ENCODE assay signal across 8 cellular contexts in the genomic region with DNA sequence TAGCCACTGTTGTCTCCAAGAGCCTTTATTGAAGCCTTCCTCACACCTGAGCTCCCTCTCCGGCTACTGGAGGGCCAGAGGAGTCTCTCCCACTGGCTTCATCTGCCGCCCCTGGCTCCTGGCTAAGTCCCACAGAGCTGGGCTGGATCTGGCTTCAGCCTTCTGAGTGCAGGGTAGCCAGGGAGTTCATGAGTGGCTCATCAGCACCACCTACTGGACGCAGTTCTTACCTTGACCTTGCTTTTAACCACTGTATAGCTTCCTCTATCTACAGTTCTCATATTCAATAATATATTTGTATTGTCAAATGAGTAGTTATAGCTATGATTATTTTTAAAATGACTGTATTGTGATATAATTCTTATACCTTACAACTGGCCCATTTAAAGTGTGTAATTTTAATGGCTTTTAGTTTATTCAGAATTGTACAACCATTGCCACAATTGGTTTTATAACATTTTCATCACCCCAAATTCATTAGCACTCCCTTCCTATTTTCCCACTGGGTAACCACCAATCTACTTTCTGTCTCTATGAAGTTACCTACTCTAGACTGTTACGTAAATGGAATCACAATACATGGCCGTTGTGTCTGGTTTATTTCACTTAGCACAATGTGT. TPM values are rescaled to one million over a fixed set of nuclear protein-coding genes. Genes with fewer than 3 reads are reported as not detected.
DNase-seq lines count a peak whose midpoint lies in the region; ATAC-seq, FAIRE-seq and TF ChIP-seq lines count a peak whose summit lies in the region.

No MANE protein-coding gene starts in this region.

- H3K27me3 Mint-ChIP-seq in activated B cell treated with CpG ODN at 0.5 μM for 24 hours = peaks cover 14% of the 10 kb centered on the region

- no peak overlapping the region for H3K27ac Mint-ChIP-seq in activated B cell treated with CpG ODN at 0.5 μM for 24 hours

- peaks cover 9% of the 10 kb centered on the region for H3K9me3 Mint-ChIP-seq in activated B cell treated with CpG ODN at 0.5 μM for 24 hours

- peaks cover 0 to 2% of the 10 kb centered on the region in 2 donors for H3K4me1 ChIP-seq in kidney (ENCODE audit: control insufficient read depth in 1 of 2, insufficient read depth in 1 of 2, low read depth in 1 of 2, low read length in 2 of 2)

- peak; percentile 89 for DNase-seq in AG20443 (ENCODE audit: low spot score)
- peak; percentile 9 for DNase-seq in NCI-H226
- peak; percentile 41 for DNase-seq in activated B cell treated with CpG ODN at 0.5 μM for 24 hours
- peak in 58 of 61 donors; percentile 1 to 91 (median 66) for DNase-seq in caudate nucleus (lab: John Stamatoyannopoulos, UW)
- peak; percentile 84 for DNase-seq in kidney
- DNase-seq in stimulated activated CD4-positive, alpha-beta T cell treated with anti-CD3 and anti-CD28 coated beads, Interleukin-2, amount 100 ng/mL, for 24 hours = peak; percentile 83 to 84

- intact Hi-C loops in activated B cell treated with CpG ODN at 0.5 μM for 24 hours (cut with micrococcal nuclease) = loop anchor here (1.0 to 5.0 kb wide), 6 partner anchors 53 to 1789 kb away; no protein-coding TSS in a partner anchor
- intact Hi-C loops in kidney (cut with DNase I) = loop anchor here (5.0 to 10.0 kb wide), 2 partner anchors 200 to 357 kb away; no protein-coding TSS in a partner anchor

- H3K36me3 Mint-ChIP-seq in activated B cell treated with CpG ODN at 0.5 μM for 24 hours (ENCODE audit: low read depth) = no peaks in the 10 kb centered on the region

- no peak overlapping the region for H3K9ac ChIP-seq in kidney (ENCODE audit: low read length in 2 of 2)

- CTCF ChIA-PET in activated B cell treated with CpG ODN at 0.5 μM for 24 hours (lab: Charles Lee) = interaction anchor here (0.6 to 2.1 kb wide), 26 partner anchors 9 to 1788 kb away, joined by 3 to 38 read pairs (median 4); no protein-coding TSS in a partner anchor

- H3K4me3 ChIP-seq in kidney (ENCODE audit: low read length in 2 of 2) = no peak overlapping the region

- peak; percentile 98 for ATAC-seq in GM19023 (IDR thresholded peaks at IDR 0.05; ENCODE audit: unreplicated experiment)
- peak; percentile 96 for ATAC-seq in HG03175 (IDR thresholded peaks at IDR 0.05; ENCODE audit: unreplicated experiment)
- ATAC-seq in activated B cell treated with CpG ODN at 0.5 μM for 24 hours (ENCODE audit: low read depth) = peak; percentile 97

- no peak overlapping the region for H3K4me3 Mint-ChIP-seq in activated B cell treated with CpG ODN at 0.5 μM for 24 hours

- H3K9me3 ChIP-seq in kidney (ENCODE audit: control insufficient read depth in 1 of 2, low read length in 2 of 2) = peaks cover 0 to 6% of the 10 kb centered on the region in 2 donors

- TF ChIP-seq CTCF in activated B cell treated with CpG ODN at 0.5 μM for 24 hours (IDR thresholded peaks at IDR 0.05) = no peak
- peak; percentile 91 for TF ChIP-seq CTCF in kidney (IDR thresholded peaks at IDR 0.05; ENCODE audit: borderline replicate concordance, extremely low read depth, insufficient read depth)

- POLR2A ChIA-PET in activated B cell treated with CpG ODN at 0.5 μM for 24 hours (lab: Charles Lee) = interaction anchor here (1.3 kb wide), 1 partner anchor 57 kb away, joined by 5 read pairs; a partner anchor contains a TSS

- no peaks in the 10 kb centered on the region for H3K36me3 ChIP-seq in kidney (ENCODE audit: control insufficient read depth in 1 of 2, insufficient read depth in 2 of 2, low read length in 2 of 2)

- no peaks in the 10 kb centered on the region for H3K4me1 Mint-ChIP-seq in activated B cell treated with CpG ODN at 0.5 μM for 24 hours

- H3K27ac ChIP-seq in caudate nucleus (ENCODE audit: low read depth, low read length) = no peak overlapping the region
- no peak overlapping the region for H3K27ac ChIP-seq in kidney (ENCODE audit: low read depth in 2 of 2, low read length in 2 of 2)

- FAIRE-seq in kidney (lab: Jason Lieb, UNC) = peak; percentile 85

RNA-seq across cellular contexts. Expression of a gene that starts 17.7 kb away (rescaled TPM):
- 0.15 and 0.33 TPM in 2 replicates for total RNA-seq in activated B cell treated with CpG ODN at 0.5 μM for 24 hours
- 1.4 TPM for total RNA-seq in kidney
- 2.9 TPM for polyA plus RNA-seq in kidney (ENCODE audit: insufficient read depth, low read depth, low replicate concordance)

RNA-seq across cellular contexts. Expression of a gene that starts 45.6 kb away (rescaled TPM):
- total RNA-seq in activated B cell treated with CpG ODN at 0.5 μM for 24 hours (24.0 and 26.7 TPM in 2 replicates), kidney (17.8 TPM)
- polyA plus RNA-seq in kidney (ENCODE audit: insufficient read depth, low read depth, low replicate concordance) = 2.5 TPM

RNA-seq across cellular contexts. Expression of a gene that starts 55.9 kb away (rescaled TPM):
- 193 and 208 TPM in 2 replicates for total RNA-seq in activated B cell treated with CpG ODN at 0.5 μM for 24 hours
- total RNA-seq in kidney = 740 TPM
- 499 TPM for polyA plus RNA-seq in kidney (ENCODE audit: insufficient read depth, low read depth, low replicate concordance)

Comparison
In these comparisons a context has a peak if more than half of its experiments do, and no peak if none do; other contexts are left out.
1. DNase-seq: peak in every context shown above with its lines; median percentile 89 in AG20443; 84 in kidney; 84 in stimulated activated CD4-positive, alpha-beta T cell treated with anti-CD3 and anti-CD28 coated beads, Interleukin-2, amount 100 ng/mL, for 24 hours; 66 in caudate nucleus; 41 in activated B cell treated with CpG ODN at 0.5 μM for 24 hours; 9 in NCI-H226.